Comparison of ENCODE assay signal across 1 cellular context in genomic region chr17:45051060-45051719, GRCh38.
TF ChIP-seq lines count a peak whose summit lies in the region.

TSS of gene DCAKD (minus strand) at chr17:45051632. CDS start at chr17:45034885, 16,747 bp downstream.

TF ChIP-seq in H1, 55 proteins besides CTCF, POLR2A, EP300 and RAD21:
- TF ChIP-seq E2F6 (IDR thresholded peaks at IDR 0.05) (0 out of 2 replicates have a peak, but pooled peaks have one; percentile 12), TBP (IDR thresholded peaks at IDR 0.05; ENCODE audit: low read depth, low read length) (peak; percentile 43; the same call in 1 of the 2 replicates), MAX (IDR thresholded peaks at IDR 0.05) (0 out of 2 replicates have a peak, but pooled peaks have one; percentile 26), GABPA (IDR thresholded peaks at IDR 0.05; ENCODE audit: borderline replicate concordance, insufficient read depth, low read length) (peak; percentile 77; the same call in 1 of the 2 replicates), EGR1 (IDR thresholded peaks at IDR 0.05; ENCODE audit: borderline replicate concordance, low read depth, low read length) (peak; percentile 10; the same call in 1 of the 2 replicates), BRCA1 (IDR thresholded peaks at IDR 0.05; ENCODE audit: low read depth, low read length) (no peak), POLR2AphosphoS5 (IDR thresholded peaks at IDR 0.05; ENCODE audit: low read depth, low read length) (peak; percentile 42; the same call in 1 of the 2 replicates), PHF8 (conservative IDR thresholded peaks at IDR 0.05; ENCODE audit: low read depth, low read length) (peak; percentile 77), RFX5 (IDR thresholded peaks at IDR 0.05; ENCODE audit: borderline replicate concordance, low read depth, low read length) (no peak), TAF1 (IDR thresholded peaks at IDR 0.05; ENCODE audit: low read depth, low read length) (peak; percentile 56; the same call in 1 of the 2 replicates), SIN3A (conservative IDR thresholded peaks at IDR 0.05 in 1 of 2, IDR thresholded peaks at IDR 0.05 in 1 of 2; ENCODE audit: low read depth in 1 of 2, low read length in 2 of 2) (peak in 1 of 2 experiments; percentile 69; a peak in 1 of 4 replicates), FOSL1 (IDR thresholded peaks at IDR 0.05; ENCODE audit: insufficient read depth, low read depth, low read length) (peak; percentile 55; the same call in 1 of the 2 replicates), JUND (IDR thresholded peaks at IDR 0.05; ENCODE audit: low read length) (no peak), RNF2 (IDR thresholded peaks at IDR 0.05; ENCODE audit: borderline replicate concordance, low read depth, low read length, missing control alignments, poor library complexity, severe bottlenecking) (no peak), KDM1A (IDR thresholded peaks at IDR 0.05; ENCODE audit: borderline replicate concordance, low read length) (0 out of 2 replicates have a peak, but pooled peaks have one; percentile 30)
